Comparison of ENCODE assay signal across 16 cellular contexts in genomic region chr10:93106631-93107072, GRCh38. TPM values are rescaled to one million over a fixed set of nuclear protein-coding genes. Genes with fewer than 3 reads are reported as not detected.
A peak's percentile ranks its signal among the peaks of the same experiment; 100 is the strongest.
DNase-seq lines count a peak whose midpoint lies in the region; ATAC-seq and TF ChIP-seq lines count a peak whose summit lies in the region.
"Had no signal": no experiment of that assay in that cellular context is flagged by ENCODE, and none has a peak within 500 bp of the region (broad histone marks: within the 10 kb centered on the region; RNA-seq: fewer than 3 reads in every experiment).

No MANE protein-coding gene starts in this region.

- H2AFZ ChIP-seq in IMR-90 (replicated peaks; ENCODE audit: low read length, poor library complexity) (no peak overlapping the region), GM23248 (no peak overlapping the region)

- WGBS in IMR-90 (ENCODE audit: extremely low coverage in 2 of 2, insufficient read length in 1 of 2), 2 experiments: 0% methylated on average over 2 of the region's 2 CpGs; no CpG with 5 or more reads in 1 of the 2 experiments
- WGBS in liver: 20% methylated on average over 2 of the region's 2 CpGs
- 78% methylated on average over 2 of the region's 2 CpGs for WGBS in GM23248 (ENCODE audit: low coverage in 1 of 2, low lambda C conversion rate in 2 of 2, missing lambda C conversion rate in 2 of 2), 2 experiments

- TF ChIP-seq CTCF in GM12865 (IDR thresholded peaks at IDR 0.05; ENCODE audit: insufficient read depth, low read depth, low read length, missing control alignments) (no peak), IMR-90 (conservative IDR thresholded peaks at IDR 0.05; ENCODE audit: low read depth, low read length) (no peak), astrocyte of the cerebellum (IDR thresholded peaks at IDR 0.05; ENCODE audit: low read depth, low read length, missing control alignments) (no peak), liver (IDR thresholded peaks at IDR 0.05; ENCODE audit: low read depth, low read length, missing input control) (no peak)

- H3K23ac ChIP-seq in IMR-90 (ENCODE audit: low read depth, low read length): no peak overlapping the region

- POLR2A ChIA-PET in IMR-90 (lab: Charles Lee; ENCODE audit: unreplicated experiment): no interaction called here

- no peak overlapping the region for H4K91ac ChIP-seq in IMR-90 (ENCODE audit: insufficient read depth, low read depth, low read length)

- no peaks in the 10 kb centered on the region for H3K9me2 ChIP-seq in GM23248 (ENCODE audit: insufficient read depth)

- CTCF ChIA-PET in IMR-90 (lab: Yijun Ruan, JAX): no interaction called here

- H3F3A ChIP-seq in GM23248 (ENCODE audit: insufficient read depth): no peaks in the 10 kb centered on the region

- no peak overlapping the region for H3K4me2 ChIP-seq in IMR-90 (ENCODE audit: low read depth, low read length)
- H3K4me2 ChIP-seq in GM23248 (ENCODE audit: unreplicated experiment): no peak overlapping the region

- H3K4me1 ChIP-seq in IMR-90 (ENCODE audit: control insufficient read depth, insufficient read depth, low read length) (no peaks in the 10 kb centered on the region), liver (ENCODE audit: control insufficient read depth in 4 of 4, insufficient read depth in 4 of 4, low read length in 3 of 4) (peaks cover 0 to 11% (median 4%) of the 10 kb centered on the region in 4 donors), GM23248 (ENCODE audit: insufficient read depth) (no peaks in the 10 kb centered on the region)
- H3K4me1 ChIP-seq: SJCRH30 had no signal

- no peak overlapping the region for H4K5ac ChIP-seq in IMR-90 (ENCODE audit: low read depth, low read length)

- H3K79me2 ChIP-seq in GM23248 (ENCODE audit: insufficient read depth): no peaks in the 10 kb centered on the region

- no peaks in the 10 kb centered on the region for H4K20me1 ChIP-seq in IMR-90 (ENCODE audit: insufficient read depth, low read length)
- no peaks in the 10 kb centered on the region for H4K20me1 ChIP-seq in GM23248 (ENCODE audit: insufficient read depth)

- BruUV-seq in IMR-90 (replicated peaks; lab: Mats Ljungman, UMichigan): no TSS peak

- no peak overlapping the region for H3K18ac ChIP-seq in IMR-90 (ENCODE audit: low read depth, low read length)

- H3K4me3 ChIP-seq in GM12865 (ENCODE audit: low read depth, low read length): no peak overlapping the region
- no peak overlapping the region for H3K4me3 ChIP-seq in IMR-90 (ENCODE audit: insufficient read depth, low read depth, low read length)
- no peak overlapping the region for H3K4me3 ChIP-seq in astrocyte of the cerebellum (ENCODE audit: low read depth, low read length)
- no peak overlapping the region for H3K4me3 ChIP-seq in liver (ENCODE audit: low read depth in 1 of 3, low read length in 3 of 3)
- no peak overlapping the region for H3K4me3 ChIP-seq in GM23248
- H3K4me3 ChIP-seq: SJCRH30 had no signal

- no peak overlapping the region for H3K56ac ChIP-seq in IMR-90 (ENCODE audit: extremely low read depth, insufficient read depth, low read length)

- in situ Hi-C loops in IMR-90 (cut with MboI; ENCODE audit: low sequenced_read_pairs) (no loop called here), astrocyte of the cerebellum (cut with HindIII; ENCODE audit: low sequenced_read_pairs) (loop anchor here (25.0 kb wide), 1 partner anchor 406 kb away; no protein-coding TSS in a partner anchor), GM23248 (cut with MboI) (no loop called here)

- dilution Hi-C loops in IMR-90 (cut with HindIII; ENCODE audit: low sequenced_read_pairs, unreplicated experiment): loop anchor here (25.0 kb wide), 1 partner anchor 181 kb away; no protein-coding TSS in a partner anchor

- H3K27me3 ChIP-seq in IMR-90 (ENCODE audit: control insufficient read depth, insufficient read depth, low read length) (peaks cover 2% of the 10 kb centered on the region; the same call in 1 of the 2 replicates), liver (ENCODE audit: control insufficient read depth in 4 of 4, insufficient read depth in 4 of 4, low read length in 3 of 4) (no peaks in the 10 kb centered on the region), GM23248 (replicated peaks; ENCODE audit: insufficient read depth) (no peaks in the 10 kb centered on the region)
- H3K27me3 ChIP-seq: SJCRH30 had no signal

- DNase-seq in GM12865 (ENCODE audit: low read depth) (peak; percentile 49), IMR-90 (peak; percentile 10), astrocyte of the cerebellum (ENCODE audit: low read depth) (peak; percentile 31), GM23248 (no peak), dermis blood vessel endothelial cell (no peak)
- DNase-seq: activated CD8-positive, alpha-beta T cell treated with anti-CD3 and anti-CD28 coated beads for 36 hours; CD4-positive, alpha-beta T cell; effector memory CD4-positive, alpha-beta T cell; NK-92 treated with Interleukin-12 subunit alpha and Interleukin-12 subunit beta, amount 100 ng/mL, for 24 hours; SJCRH30; small intestine had no signal

- H2BK20ac ChIP-seq in IMR-90 (ENCODE audit: low read depth, low read length): no peak overlapping the region

- no peak for TF ChIP-seq RAD21 in IMR-90 (IDR thresholded peaks at IDR 0.05; ENCODE audit: low read length)
- peak in 1 of 2 donors; percentile 42 for TF ChIP-seq RAD21 in liver (IDR thresholded peaks at IDR 0.05)

- no peak overlapping the region for H3K14ac ChIP-seq in IMR-90 (replicated peaks; ENCODE audit: low read depth, low read length)

- H3K36me3 ChIP-seq in IMR-90 (ENCODE audit: control insufficient read depth, insufficient read depth, low read length) (no peaks in the 10 kb centered on the region), liver (ENCODE audit: control insufficient read depth in 4 of 4, insufficient read depth in 3 of 4, low read depth in 1 of 4, low read length in 3 of 4) (no peaks in the 10 kb centered on the region), GM23248 (ENCODE audit: low read depth) (no peaks in the 10 kb centered on the region)
- H3K36me3 ChIP-seq: SJCRH30 had no signal

- no peak overlapping the region for H2BK5ac ChIP-seq in IMR-90 (ENCODE audit: low read depth, low read length, poor library complexity, severe bottlenecking)

- H3K4ac ChIP-seq in IMR-90 (ENCODE audit: low read depth, low read length): no peak overlapping the region

- no peak overlapping the region for H2AK9ac ChIP-seq in IMR-90 (replicated peaks; ENCODE audit: low read depth, low read length, poor library complexity)

- H2BK15ac ChIP-seq in IMR-90 (ENCODE audit: low read depth, low read length): no peak overlapping the region

- H3K9me3 ChIP-seq in IMR-90 (ENCODE audit: control insufficient read depth, insufficient read depth, low read length): no peaks in the 10 kb centered on the region
- H3K9me3 ChIP-seq in liver (ENCODE audit: control insufficient read depth in 4 of 4, low read length in 3 of 4): no peaks in the 10 kb centered on the region
- H3K9me3 ChIP-seq in GM23248 (ENCODE audit: low read depth): no peaks in the 10 kb centered on the region
- H3K9me3 ChIP-seq: SJCRH30 had no signal

- H3K9ac ChIP-seq in IMR-90 (ENCODE audit: low read depth, low read length) (no peak overlapping the region), liver (ENCODE audit: low read depth in 1 of 2, low read length in 2 of 2) (no peak overlapping the region), GM23248 (no peak overlapping the region)

- no peak overlapping the region for H2BK120ac ChIP-seq in IMR-90 (ENCODE audit: low read depth, low read length)

- no peak for TF ChIP-seq POLR2A in IMR-90 (IDR thresholded peaks at IDR 0.05; ENCODE audit: low read depth, low read length)

- H3K27ac ChIP-seq in IMR-90 (ENCODE audit: insufficient read depth, low read length) (no peak overlapping the region), liver (ENCODE audit: low read depth in 1 of 2, low read length in 2 of 2) (no peak overlapping the region), GM23248 (no peak overlapping the region)
- H3K27ac ChIP-seq: SJCRH30 had no signal

- H4K8ac ChIP-seq in IMR-90 (ENCODE audit: low read depth in 2 of 2, low read length in 2 of 2): no peak overlapping the region

- ATAC-seq in IMR-90 (ENCODE audit: low read depth): no peak
- ATAC-seq in HG03469 (IDR thresholded peaks at IDR 0.05; ENCODE audit: unreplicated experiment): no peak
- ATAC-seq in HG03025 (IDR thresholded peaks at IDR 0.05; ENCODE audit: low FRiP score, unreplicated experiment): no peak
- ATAC-seq: activated CD8-positive, alpha-beta T cell treated with anti-CD3 and anti-CD28 coated beads for 36 hours had no signal

- H3K79me1 ChIP-seq in IMR-90 (ENCODE audit: low read depth in 1 of 2, low read length in 2 of 2): no peaks in the 10 kb centered on the region

- no peak overlapping the region for H2AK5ac ChIP-seq in IMR-90 (ENCODE audit: low read depth, low read length)

- H3K9me1 ChIP-seq in IMR-90 (ENCODE audit: insufficient read depth, low read length): no peaks in the 10 kb centered on the region

- intact Hi-C loops in IMR-90 (cut with micrococcal nuclease): no loop called here

TF ChIP-seq in IMR-90, 13 proteins besides CTCF, POLR2A, EP300 and RAD21:
- TF ChIP-seq RCOR1 (IDR thresholded peaks at IDR 0.05; ENCODE audit: insufficient replicate concordance, low read length) (no peak), BHLHE40 (IDR thresholded peaks at IDR 0.05; ENCODE audit: low read depth, low read length) (no peak), CHD1 (IDR thresholded peaks at IDR 0.05; ENCODE audit: low read depth, low read length) (no peak)

TF ChIP-seq in liver, 16 proteins besides CTCF, POLR2A, EP300 and RAD21 (continues in another document):
- peak; percentile 23 to 48 for TF ChIP-seq HNF4A (conservative IDR thresholded peaks at IDR 0.05)
- peak; percentile 29 for TF ChIP-seq YY1 (IDR thresholded peaks at IDR 0.05)
- TF ChIP-seq FOXA2 (IDR thresholded peaks at IDR 0.05): peak; percentile 86
- TF ChIP-seq RXRA (IDR thresholded peaks at IDR 0.05): peak; percentile 76 to 84

RNA-seq across cellular contexts. Expression of gene CYP26A1, which starts 33.0 kb away (rescaled TPM):
- total RNA-seq in IMR-90 (2012; rRNA removed) (not detected in 2 replicates), liver (under 1 TPM in 1 of 2 donors, not detected in 1; 0.08 TPM), dermis blood vessel endothelial cell (2.2 and 2.7 TPM in 2 replicates)
- polyA plus RNA-seq in IMR-90 (2012; rRNA removed) (0.15 TPM in 1 of 2 replicates, not detected in the other), liver (1 to 10 TPM in 1 of 2 donors, under 1 TPM in 1; 0.29 to 1.4 TPM), GM23248 (2016; fragmentation: Nextera tagmentation; extraction: Ambion mirVana) (not detected in 2 replicates)
- 0.06 and 0.07 TPM in 2 replicates for polyA plus RNA-seq in IMR-90 (2012; cell fraction: cytosol; rRNA removed)
- polyA plus RNA-seq in IMR-90 (2012; cell fraction: nucleus; rRNA removed; ENCODE audit: low replicate concordance): 0.37 and 0.38 TPM in 2 replicates
- total RNA-seq in GM23248 (2014; rRNA removed; shearing (Covaris generic)): not detected in 2 replicates
- total RNA-seq: activated CD8-positive, alpha-beta T cell treated with anti-CD3 and anti-CD28 coated beads for 36 hours; activated T-helper 2 cell treated with anti-CD3 and anti-CD28 coated beads, Interferon-gamma antibody, Interleukin-2, Interleukin-4, amounts not matched to agents 10 μg/mL and 5 μg/mL and 100 μg/mL, durations not matched to agents 14 hours and 24 hours and 36 hours; CD4-positive, alpha-beta T cell; mononuclear cell; SJCRH30 had no signal

RNA-seq across cellular contexts. Expression of gene CYP26C1, which starts 46.1 kb away (rescaled TPM):
- under 0.01 TPM in 1 of 2 replicates, not detected in the other for total RNA-seq in IMR-90 (2012; rRNA removed)
- polyA plus RNA-seq in IMR-90 (2012; rRNA removed): 0.01 and 0.02 TPM in 2 replicates
- 0.06 and 0.11 TPM in 2 replicates for polyA plus RNA-seq in IMR-90 (2012; cell fraction: cytosol; rRNA removed)
- 0.13 and 0.20 TPM in 2 replicates for polyA plus RNA-seq in IMR-90 (2012; cell fraction: nucleus; rRNA removed; ENCODE audit: low replicate concordance)
- total RNA-seq in liver: under 1 TPM; 0.09 to 0.25 TPM
- not detected for polyA plus RNA-seq in liver
- not detected in 2 replicates for total RNA-seq in GM23248 (2014; rRNA removed; shearing (Covaris generic))
- polyA plus RNA-seq in GM23248 (2016; fragmentation: Nextera tagmentation; extraction: Ambion mirVana): not detected in 2 replicates
- 1.9 and 5.4 TPM in 2 replicates for total RNA-seq in dermis blood vessel endothelial cell
- total RNA-seq: activated CD8-positive, alpha-beta T cell treated with anti-CD3 and anti-CD28 coated beads for 36 hours; activated T-helper 2 cell treated with anti-CD3 and anti-CD28 coated beads, Interferon-gamma antibody, Interleukin-2, Interleukin-4, amounts not matched to agents 10 μg/mL and 5 μg/mL and 100 μg/mL, durations not matched to agents 14 hours and 24 hours and 36 hours; mononuclear cell; SJCRH30 had no signal

Comparison
In these comparisons a context has a peak if more than half of its experiments do, and no peak if none do; other contexts are left out.
1. DNase-seq: peak in GM12865 (single experiment), IMR-90 (single experiment) and astrocyte of the cerebellum (single experiment); none in GM23248 (single experiment) and dermis blood vessel endothelial cell (single experiment).